ENCODE assay signal across 19 cellular contexts in genomic region chr13:75195479-75196111, GRCh38.
A peak's percentile ranks its signal among the peaks of the same experiment; 100 is the strongest.
DNase-seq lines count a peak whose midpoint lies in the region; ATAC-seq and TF ChIP-seq lines count a peak whose summit lies in the region.
"Had no signal": no experiment of that assay in that cellular context is flagged by ENCODE, and none has a peak within 500 bp of the region (broad histone marks: within the 10 kb centered on the region; RNA-seq: fewer than 3 reads in every experiment).

No MANE protein-coding gene starts in this region.

- peak overlapping the region; percentile 29 for H2AFZ ChIP-seq in neural cell (ENCODE audit: low read depth, low read length)

- no peak for TF ChIP-seq EP300 in gastroesophageal sphincter (IDR thresholded peaks at IDR 0.05)
- TF ChIP-seq EP300 in neural cell (conservative IDR thresholded peaks at IDR 0.05; ENCODE audit: poor library complexity, severe bottlenecking): peak; percentile 75

- no peaks in the 10 kb centered on the region for H3K36me3 ChIP-seq in gastroesophageal sphincter
- H3K36me3 ChIP-seq in neural cell (ENCODE audit: insufficient read depth, low read length): no peaks in the 10 kb centered on the region
- H3K36me3 ChIP-seq in effector memory CD4-positive, alpha-beta T cell (ENCODE audit: control insufficient read depth, insufficient read depth, low read length): no peaks in the 10 kb centered on the region
- H3K36me3 ChIP-seq: prostate gland had no signal

- H3K4me1 ChIP-seq in gastroesophageal sphincter: peaks cover 4 to 44% (median 5%) of the 10 kb centered on the region in 3 donors
- no peaks in the 10 kb centered on the region for H3K4me1 ChIP-seq in effector memory CD4-positive, alpha-beta T cell (ENCODE audit: control insufficient read depth, insufficient read depth, low read length, poor library complexity, severe bottlenecking)
- H3K4me1 ChIP-seq: prostate gland had no signal

- DNase-seq in DMS 273 (lab: John Stamatoyannopoulos, UW; ENCODE audit: unreplicated experiment) (peak; percentile 19), DMS 273 treated with DMSO at 0.1 percent for 48 hours (lab: John Stamatoyannopoulos, UW) (no peak), germinal center (ENCODE audit: low spot score) (no peak)
- DNase-seq in activated CD8-positive, alpha-beta memory T cell treated with anti-CD3 and anti-CD28 coated beads, Interleukin-2, amount 50 U/mL, for 4 hours: no peak
- DNase-seq in effector memory CD4-positive, alpha-beta T cell: no peak
- DNase-seq: amniotic stem cell; CD4-positive, alpha-beta T cell; NCI-H1436; NCI-H526; RPMI8226; stimulated activated CD4-positive, alpha-beta T cell treated with anti-CD3 and anti-CD28 coated beads, Interleukin-4, amount 100 ng/mL, for 24 hours; stimulated activated naive B cell treated with anti-CD40 and anti-IgM and Interleukin-4, amounts not matched to agents 10 μg/mL and 1 μg/mL and 100 μg/mL, for 72 hours; T-helper 17 cell had no signal

- peak overlapping the region; percentile 76 for H3K4me2 ChIP-seq in neural cell (ENCODE audit: low read length)

- TF ChIP-seq CTCF in gastroesophageal sphincter (IDR thresholded peaks at IDR 0.05) (no peak), neural cell (IDR thresholded peaks at IDR 0.05; ENCODE audit: poor library complexity, severe bottlenecking) (no peak)

- peaks cover 7% of the 10 kb centered on the region for H3F3A ChIP-seq in neural cell (ENCODE audit: insufficient read depth, low read length, poor library complexity, severe bottlenecking)

- ATAC-seq in gastroesophageal sphincter (no peak), HG02759 (IDR thresholded peaks at IDR 0.05; ENCODE audit: unreplicated experiment) (no peak)
- ATAC-seq: K562; stimulated activated naive B cell treated with anti-CD40 and anti-IgM and Interleukin-4, amounts not matched to agents 10 μg/mL and 1 μg/mL and 100 μg/mL, for 72 hours; T-helper 17 cell had no signal

- TF ChIP-seq RAD21 in neural cell (conservative IDR thresholded peaks at IDR 0.05): peak; percentile 47

- H3K79me2 ChIP-seq in neural cell (replicated peaks; ENCODE audit: insufficient read depth, low read length): no peaks in the 10 kb centered on the region

- H3K27me3 ChIP-seq in gastroesophageal sphincter (no peaks in the 10 kb centered on the region), neural cell (ENCODE audit: insufficient read depth, low read depth, low read length) (no peaks in the 10 kb centered on the region)
- H3K27me3 ChIP-seq in effector memory CD4-positive, alpha-beta T cell (replicated peaks; ENCODE audit: control insufficient read depth, insufficient read depth, low read length, poor library complexity, severe bottlenecking): no peaks in the 10 kb centered on the region

- H4K20me1 ChIP-seq in neural cell (ENCODE audit: insufficient read depth): no peaks in the 10 kb centered on the region

- H3K4me3 ChIP-seq in gastroesophageal sphincter: no peak overlapping the region
- peak overlapping the region; percentile 53 for H3K4me3 ChIP-seq in neural cell (ENCODE audit: low read length)
- no peak overlapping the region for H3K4me3 ChIP-seq in effector memory CD4-positive, alpha-beta T cell (ENCODE audit: insufficient read depth, low read depth, low read length, poor library complexity, severe bottlenecking)
- H3K4me3 ChIP-seq: K562, prostate gland had no signal

- TF ChIP-seq POLR2A in gastroesophageal sphincter (IDR thresholded peaks at IDR 0.05): no peak

- no peaks in the 10 kb centered on the region for H3K9me3 ChIP-seq in gastroesophageal sphincter
- H3K9me3 ChIP-seq in neural cell (ENCODE audit: low read length): no peaks in the 10 kb centered on the region
- no peaks in the 10 kb centered on the region for H3K9me3 ChIP-seq in effector memory CD4-positive, alpha-beta T cell (ENCODE audit: control insufficient read depth, low read length)
- H3K9me3 ChIP-seq: prostate gland had no signal

- no peaks in the 10 kb centered on the region for H3K9me2 ChIP-seq in neural cell (ENCODE audit: insufficient read depth, low read length)

- WGBS in gastroesophageal sphincter (ENCODE audit: low coverage in 1 of 2), 2 donors: 60 to 75% methylated on average over 5 of the region's 5 CpGs

- peak overlapping the region; percentile 71 for H3K9ac ChIP-seq in neural cell (ENCODE audit: low read length)

- H3K27ac ChIP-seq in gastroesophageal sphincter (peak overlapping the region in 3 of 4 donors; percentile 33 to 64 (median 40)), neural cell (ENCODE audit: low read length) (peak overlapping the region; percentile 97)
- no peak overlapping the region for H3K27ac ChIP-seq in effector memory CD4-positive, alpha-beta T cell (ENCODE audit: insufficient read depth, low read length, poor library complexity, severe bottlenecking)
- H3K27ac ChIP-seq: 22Rv1, prostate gland had no signal

TF ChIP-seq in neural cell, 6 proteins besides CTCF, POLR2A, EP300 and RAD21:
- TF ChIP-seq REST (IDR thresholded peaks at IDR 0.05; ENCODE audit: borderline replicate concordance) (peak; percentile 64), POLR2AphosphoS5 (IDR thresholded peaks at IDR 0.05) (peak; percentile 61), SMC3 (conservative IDR thresholded peaks at IDR 0.05; ENCODE audit: poor library complexity) (peak; percentile 48), EZH2 (IDR thresholded peaks at IDR 0.05; ENCODE audit: borderline replicate concordance, insufficient read depth, low read length, poor library complexity, severe bottlenecking) (no peak), TAF1 (IDR thresholded peaks at IDR 0.05; ENCODE audit: low read depth) (no peak), MXI1 (conservative IDR thresholded peaks at IDR 0.05; ENCODE audit: poor library complexity, severe bottlenecking) (peak; percentile 27)
TF ChIP-seq in neural cell: peak in this region for 4.
